Comparison of ENCODE assay signal across 8 cellular contexts in genomic region chr2:174688079-174688478, GRCh38.
A peak's percentile ranks its signal among the peaks of the same experiment; 100 is the strongest.
DNase-seq lines count a peak whose midpoint lies in the region; ATAC-seq lines count a peak whose summit lies in the region.

No MANE protein-coding gene starts in this region.

- no peaks in the 10 kb centered on the region for H3K27me3 ChIP-seq in CD4-positive, CD25-positive, alpha-beta regulatory T cell (ENCODE audit: control insufficient read depth, insufficient read depth, low read length)

- peak in 2 of 3 donors; percentile 58 to 73 for DNase-seq in CD4-positive, CD25-positive, alpha-beta regulatory T cell
- DNase-seq in HCEC 1CT (peak; percentile 54), SKM-1 treated with dmso at 0.1 percent for 144 hours (lab: John Stamatoyannopoulos, UW; ENCODE audit: unreplicated experiment) (peak; percentile 40), left ventricle myocardium superior (no peak), Ammon's horn (ENCODE audit: low spot score) (no peak), ureter (ENCODE audit: low spot score) (no peak), NCI-H1436 (lab: John Stamatoyannopoulos, UW) (no peak)
- DNase-seq in activated T-helper 1 cell treated with anti-CD3 and anti-CD28 coated beads, Interleukin-12 subunit alpha, Interleukin-12 subunit beta, Interleukin-2, Interleukin-4 antibody, amounts not matched to agents 30 ng/mL and 10 ng/mL and 1 ng/mL, durations not matched to agents 14 hours and 24 hours and 36 hours (ENCODE audit: low spot score): no peak

- no peak overlapping the region for H3K27ac ChIP-seq in CD4-positive, CD25-positive, alpha-beta regulatory T cell (ENCODE audit: insufficient read depth, low read length, poor library complexity, severe bottlenecking)

- H3K9me3 ChIP-seq in CD4-positive, CD25-positive, alpha-beta regulatory T cell (ENCODE audit: control insufficient read depth in 2 of 2, low read length in 2 of 2): no peaks in the 10 kb centered on the region

- no peaks in the 10 kb centered on the region for H3K36me3 ChIP-seq in CD4-positive, CD25-positive, alpha-beta regulatory T cell (ENCODE audit: control insufficient read depth, insufficient read depth, low read length)

- peaks cover 5% of the 10 kb centered on the region for H3K27me3 Mint-ChIP-seq in CD4-positive, CD25-positive, alpha-beta regulatory T cell
- H3K27me3 Mint-ChIP-seq in activated T-helper 1 cell treated with anti-CD3 and anti-CD28 coated beads, Interleukin-12 subunit alpha, Interleukin-12 subunit beta, Interleukin-2, Interleukin-4 antibody, amounts not matched to agents 30 ng/mL and 10 ng/mL and 1 ng/mL, durations not matched to agents 14 hours and 24 hours and 36 hours (ENCODE audit: insufficient read depth): no peaks in the 10 kb centered on the region

- H3K27ac Mint-ChIP-seq in CD4-positive, CD25-positive, alpha-beta regulatory T cell: peak overlapping the region in 2 of 3 donors; percentile 3 to 64
- no peak overlapping the region for H3K27ac Mint-ChIP-seq in activated T-helper 1 cell treated with anti-CD3 and anti-CD28 coated beads, Interleukin-12 subunit alpha, Interleukin-12 subunit beta, Interleukin-2, Interleukin-4 antibody, amounts not matched to agents 30 ng/mL and 10 ng/mL and 1 ng/mL, durations not matched to agents 14 hours and 24 hours and 36 hours

- intact Hi-C loops in left ventricle myocardium superior (cut with micrococcal nuclease): loop anchor here (5.0 kb wide), 1 partner anchor 226 kb away; no protein-coding TSS in a partner anchor
- intact Hi-C loops in activated T-helper 1 cell treated with anti-CD3 and anti-CD28 coated beads, Interleukin-12 subunit alpha, Interleukin-12 subunit beta, Interleukin-2, Interleukin-4 antibody, amounts not matched to agents 30 ng/mL and 10 ng/mL and 1 ng/mL, durations not matched to agents 14 hours and 24 hours and 36 hours (cut with micrococcal nuclease): loop anchor here (1.0 kb wide), 3 partner anchors 85 to 226 kb away; no protein-coding TSS in a partner anchor

- H3K9me3 Mint-ChIP-seq in CD4-positive, CD25-positive, alpha-beta regulatory T cell: no peaks in the 10 kb centered on the region
- H3K9me3 Mint-ChIP-seq in activated T-helper 1 cell treated with anti-CD3 and anti-CD28 coated beads, Interleukin-12 subunit alpha, Interleukin-12 subunit beta, Interleukin-2, Interleukin-4 antibody, amounts not matched to agents 30 ng/mL and 10 ng/mL and 1 ng/mL, durations not matched to agents 14 hours and 24 hours and 36 hours: no peaks in the 10 kb centered on the region

- peak; percentile 52 to 62 for ATAC-seq in CD4-positive, CD25-positive, alpha-beta regulatory T cell (ENCODE audit: low read depth in 2 of 2)
- ATAC-seq in left ventricle myocardium superior: peak; percentile 29

- peaks cover 10 to 29% (median 16%) of the 10 kb centered on the region in 4 donors for H3K4me1 Mint-ChIP-seq in CD4-positive, CD25-positive, alpha-beta regulatory T cell
- peaks cover 47% of the 10 kb centered on the region for H3K4me1 Mint-ChIP-seq in activated T-helper 1 cell treated with anti-CD3 and anti-CD28 coated beads, Interleukin-12 subunit alpha, Interleukin-12 subunit beta, Interleukin-2, Interleukin-4 antibody, amounts not matched to agents 30 ng/mL and 10 ng/mL and 1 ng/mL, durations not matched to agents 14 hours and 24 hours and 36 hours (ENCODE audit: low read depth)

- H3K36me3 Mint-ChIP-seq in CD4-positive, CD25-positive, alpha-beta regulatory T cell: no peaks in the 10 kb centered on the region
- H3K36me3 Mint-ChIP-seq in activated T-helper 1 cell treated with anti-CD3 and anti-CD28 coated beads, Interleukin-12 subunit alpha, Interleukin-12 subunit beta, Interleukin-2, Interleukin-4 antibody, amounts not matched to agents 30 ng/mL and 10 ng/mL and 1 ng/mL, durations not matched to agents 14 hours and 24 hours and 36 hours (ENCODE audit: low read depth): no peaks in the 10 kb centered on the region

- H3K4me3 ChIP-seq in CD4-positive, CD25-positive, alpha-beta regulatory T cell (ENCODE audit: low read depth, low read length): no peak overlapping the region

- H3K4me1 ChIP-seq in CD4-positive, CD25-positive, alpha-beta regulatory T cell (ENCODE audit: control insufficient read depth, insufficient read depth, low read length, poor library complexity, severe bottlenecking): peaks cover 10% of the 10 kb centered on the region

- H3K4me3 Mint-ChIP-seq in CD4-positive, CD25-positive, alpha-beta regulatory T cell: peak overlapping the region in 1 of 4 donors; percentile 8
- H3K4me3 Mint-ChIP-seq in activated T-helper 1 cell treated with anti-CD3 and anti-CD28 coated beads, Interleukin-12 subunit alpha, Interleukin-12 subunit beta, Interleukin-2, Interleukin-4 antibody, amounts not matched to agents 30 ng/mL and 10 ng/mL and 1 ng/mL, durations not matched to agents 14 hours and 24 hours and 36 hours: no peak overlapping the region

Comparison
In these comparisons a context has a peak if more than half of its experiments do, and no peak if none do; other contexts are left out.
1. DNase-seq: peak in CD4-positive, CD25-positive, alpha-beta regulatory T cell (2 of 3), HCEC 1CT (single experiment) and SKM-1 treated with dmso at 0.1 percent for 144 hours (single experiment); none in left ventricle myocardium superior (single experiment), activated T-helper 1 cell treated with anti-CD3 and anti-CD28 coated beads, Interleukin-12 subunit alpha, Interleukin-12 subunit beta, Interleukin-2, Interleukin-4 antibody, amounts not matched to agents 30 ng/mL and 10 ng/mL and 1 ng/mL, durations not matched to agents 14 hours and 24 hours and 36 hours (single experiment), Ammon's horn (single experiment), ureter (single experiment) and NCI-H1436 (single experiment).